16 cellular contexts compared by ENCODE assay signal in genomic region chr4:176044589-176044951, GRCh38. TPM values are rescaled to one million over a fixed set of nuclear protein-coding genes. Genes with fewer than 3 reads are reported as not detected.
DNase-seq lines count a peak whose midpoint lies in the region; ATAC-seq and FAIRE-seq lines count a peak whose summit lies in the region.
"Had no signal": no experiment of that assay in that cellular context is flagged by ENCODE, and none has a peak within 500 bp of the region (broad histone marks: within the 10 kb centered on the region; RNA-seq: fewer than 3 reads in every experiment).

No MANE protein-coding gene starts in this region.

- no peaks in the 10 kb centered on the region for H3K9me2 ChIP-seq in Karpas-422 (replicated peaks; ENCODE audit: insufficient read depth, low read length)

- H3K79me2 ChIP-seq in Karpas-422 (ENCODE audit: low read length), result no peaks in the 10 kb centered on the region

- H2AFZ ChIP-seq in Karpas-422 (ENCODE audit: low read length), result no peak overlapping the region

- H4K20me1 ChIP-seq in Karpas-422 (ENCODE audit: insufficient read depth, low read depth, low read length), result no peaks in the 10 kb centered on the region

- H3K4me3 ChIP-seq in Karpas-422 (ENCODE audit: low read length), result no peak overlapping the region
- H3K4me3 ChIP-seq: coronary artery had no signal

- intact Hi-C loops in posterior vena cava (cut with DNase I), result no loop called here

- no peaks in the 10 kb centered on the region for H3K4me1 ChIP-seq in Karpas-422 (ENCODE audit: low read length)

- DNase-seq in GM04503 (ENCODE audit: low read depth) (peak; percentile 11), amygdala (lab: John Stamatoyannopoulos, UW) (peak in 52 of 56 donors; percentile 15 to 87 (median 62)), fibroblast of peridontal ligament (ENCODE audit: extremely low read depth) (peak; percentile 72), posterior vena cava (ENCODE audit: low spot score) (peak; percentile 29), Karpas-422 (no peak), RCC 7860 (ENCODE audit: low spot score) (no peak)
- DNase-seq: activated CD4-positive, alpha-beta memory T cell treated with anti-CD3 and anti-CD28 coated beads for 36 hours; DND-41; GOT3; left colon; NCI-H187 treated with DMSO at 0.1 percent for 48 hours; NCI-H524 treated with DMSO at 0.1 percent for 48 hours; SW 1271 had no signal

- H3K36me3 ChIP-seq in Karpas-422 (ENCODE audit: insufficient read depth, low read length), result no peaks in the 10 kb centered on the region

- H3K4me2 ChIP-seq in Karpas-422 (ENCODE audit: low read depth, low read length, poor library complexity, severe bottlenecking), result no peak overlapping the region

- H3K9ac ChIP-seq in Karpas-422 (ENCODE audit: low read length), result no peak overlapping the region

- H3K9me3 ChIP-seq in Karpas-422 (ENCODE audit: low read length), result no peaks in the 10 kb centered on the region

- no peak for ATAC-seq in HG03097 (IDR thresholded peaks at IDR 0.05; ENCODE audit: low FRiP score, unreplicated experiment)
- no peak for ATAC-seq in GM21367 (IDR thresholded peaks at IDR 0.05; ENCODE audit: unreplicated experiment)
- ATAC-seq: left colon had no signal

- no peaks in the 10 kb centered on the region for H3K27me3 ChIP-seq in Karpas-422 (ENCODE audit: low read length)

- FAIRE-seq in RCC 7860 (lab: Jason Lieb, UNC), result no peak

- H3K27ac ChIP-seq in Karpas-422 (ENCODE audit: low read length), result no peak overlapping the region
- H3K27ac ChIP-seq: coronary artery had no signal

RNA-seq across cellular contexts. Expression of gene WDR17, which starts 21.1 kb away (rescaled TPM):
- total RNA-seq in posterior vena cava, result 1 to 10 TPM; 2.5 to 3.0 TPM
- 2.2 and 3.8 TPM in 2 replicates for total RNA-seq in Karpas-422 (2014; rRNA removed; shearing (Covaris generic); ENCODE audit: low replicate concordance)

Comparison
In these comparisons a context has a peak if more than half of its experiments do, and no peak if none do; other contexts are left out.
1. DNase-seq: peak in GM04503 (single experiment), amygdala (52 of 56), fibroblast of peridontal ligament (single experiment) and posterior vena cava (single experiment); none in Karpas-422 (single experiment) and RCC 7860 (single experiment).